Comparison of ENCODE assay signal across 13 cellular contexts in the genomic region with DNA sequence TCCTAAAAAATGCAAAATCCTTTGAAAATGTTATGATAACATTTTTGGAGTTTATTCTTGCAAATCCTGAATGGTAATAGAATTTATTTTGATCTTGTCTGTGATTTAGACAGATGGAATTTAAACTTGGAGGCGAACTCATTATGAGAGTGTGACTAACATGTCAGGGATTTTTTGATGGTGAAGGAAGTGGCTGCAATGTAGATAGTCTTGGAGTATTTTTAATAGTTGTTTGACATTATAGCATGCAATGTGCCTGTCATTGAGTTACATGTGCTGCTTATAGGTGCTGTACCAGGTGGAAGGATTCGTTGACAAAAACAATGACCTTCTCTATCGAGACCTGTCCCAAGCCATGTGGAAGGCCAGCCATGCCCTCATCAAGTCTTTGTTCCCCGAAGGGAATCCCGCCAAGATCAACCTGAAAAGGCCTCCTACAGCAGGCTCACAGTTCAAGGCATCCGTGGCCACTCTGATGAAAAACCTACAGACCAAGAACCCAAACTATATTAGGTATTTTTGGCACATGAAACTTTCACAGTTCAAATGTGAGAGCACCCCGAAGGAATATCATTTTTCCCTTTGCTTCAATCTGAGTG.
DNase-seq lines count a peak whose midpoint lies in the region; ATAC-seq and TF ChIP-seq lines count a peak whose summit lies in the region.
"Had no signal": no experiment of that assay in that cellular context is flagged by ENCODE, and none has a peak within 500 bp of the region (broad histone marks: within the 10 kb centered on the region; RNA-seq: fewer than 3 reads in every experiment).

No MANE protein-coding gene starts in this region.

- H3K27ac Mint-ChIP-seq in activated T-cell treated with anti-CD3 and anti-CD28 coated beads, Interleukin-2, amount 50 U/mL, for 72 hours: no peak overlapping the region
- H3K27ac Mint-ChIP-seq: memory B cell had no signal

- H3K4me3 ChIP-seq in adipocyte (ENCODE audit: low read length) (peak overlapping the region; percentile 30), foreskin fibroblast (ENCODE audit: low read depth in 1 of 2, low read length in 2 of 2) (no peak overlapping the region)
- H3K4me3 ChIP-seq: A549, sigmoid colon had no signal

- H3K27me3 ChIP-seq in adipocyte (replicated peaks; ENCODE audit: control insufficient read depth, insufficient read depth, low read length): no peaks in the 10 kb centered on the region
- H3K27me3 ChIP-seq: sigmoid colon had no signal

- POLR2A ChIA-PET in HEK293T (lab: Yijun Ruan, JAX): no interaction called here

- H3K4me1 ChIP-seq in adipocyte (ENCODE audit: control insufficient read depth, insufficient read depth, low read length): peaks cover 50% of the 10 kb centered on the region
- H3K4me1 ChIP-seq: sigmoid colon had no signal

- peaks cover 16% of the 10 kb centered on the region for H3K4me1 Mint-ChIP-seq in activated T-cell treated with anti-CD3 and anti-CD28 coated beads, Interleukin-2, amount 50 U/mL, for 72 hours (ENCODE audit: low read depth)
- no peaks in the 10 kb centered on the region for H3K4me1 Mint-ChIP-seq in activated T-cell treated with anti-CD3 and anti-CD28 coated beads, Interleukin-2, amount 50 U/mL, for 4 hours (ENCODE audit: low read depth)

- TF ChIP-seq CTCF in foreskin fibroblast (IDR thresholded peaks at IDR 0.05; ENCODE audit: low read depth, low read length): no peak

- no peaks in the 10 kb centered on the region for H3K27me3 Mint-ChIP-seq in activated T-cell treated with anti-CD3 and anti-CD28 coated beads, Interleukin-2, amount 50 U/mL, for 72 hours (ENCODE audit: low read depth)
- no peaks in the 10 kb centered on the region for H3K27me3 Mint-ChIP-seq in activated T-cell treated with anti-CD3 and anti-CD28 coated beads, Interleukin-2, amount 50 U/mL, for 4 hours (ENCODE audit: low read depth)
- H3K27me3 Mint-ChIP-seq: memory B cell had no signal

- no peak overlapping the region for H3K4me3 Mint-ChIP-seq in activated T-cell treated with anti-CD3 and anti-CD28 coated beads, Interleukin-2, amount 50 U/mL, for 72 hours
- no peak overlapping the region for H3K4me3 Mint-ChIP-seq in activated T-cell treated with anti-CD3 and anti-CD28 coated beads, Interleukin-2, amount 50 U/mL, for 4 hours
- H3K4me3 Mint-ChIP-seq: memory B cell had no signal

- H3K36me3 ChIP-seq in adipocyte (ENCODE audit: control insufficient read depth, insufficient read depth, low read length, severe bottlenecking): peaks cover 66% of the 10 kb centered on the region
- H3K36me3 ChIP-seq: sigmoid colon had no signal

- H3K9me3 ChIP-seq in adipocyte (ENCODE audit: control insufficient read depth, low read length): no peaks in the 10 kb centered on the region
- H3K9me3 ChIP-seq: A549, sigmoid colon had no signal

- DNase-seq in activated T-cell treated with anti-CD3 and anti-CD28 coated beads, Interleukin-2, amount 50 U/mL, for 72 hours: no peak
- no peak for DNase-seq in activated T-cell treated with anti-CD3 and anti-CD28 coated beads, Interleukin-2, amount 50 U/mL, for 4 hours
- DNase-seq in adipocyte (ENCODE audit: low read depth) (peak; percentile 81), foreskin fibroblast (peak; percentile 61 to 80), stromal cell of bone marrow (ENCODE audit: low read depth) (peak; percentile 62), NCI-H510A (lab: John Stamatoyannopoulos, UW) (no peak), COLO668 (lab: John Stamatoyannopoulos, UW; ENCODE audit: unreplicated experiment) (no peak), HEK293T (ENCODE audit: extremely low spot score) (no peak)
- DNase-seq: GDM1, NCI-H2081 treated with DMSO at 0.1 percent for 48 hours, sigmoid colon had no signal

- peak overlapping the region; percentile 38 for H3K9ac ChIP-seq in adipocyte (ENCODE audit: low read length)

- no peaks in the 10 kb centered on the region for H3K9me3 Mint-ChIP-seq in activated T-cell treated with anti-CD3 and anti-CD28 coated beads, Interleukin-2, amount 50 U/mL, for 72 hours
- no peaks in the 10 kb centered on the region for H3K9me3 Mint-ChIP-seq in activated T-cell treated with anti-CD3 and anti-CD28 coated beads, Interleukin-2, amount 50 U/mL, for 4 hours
- H3K9me3 Mint-ChIP-seq: memory B cell had no signal

- CTCF ChIA-PET in HEK293T (lab: Yijun Ruan, JAX): no interaction called here

- ATAC-seq in activated T-cell treated with anti-CD3 and anti-CD28 coated beads, Interleukin-2, amount 50 U/mL, for 72 hours (replicated peaks in 1 of 2): peak; percentile 38 to 46
- no peak for ATAC-seq in activated T-cell treated with anti-CD3 and anti-CD28 coated beads, Interleukin-2, amount 50 U/mL, for 4 hours
- ATAC-seq: A549 had no signal

- H3K36me3 Mint-ChIP-seq in activated T-cell treated with anti-CD3 and anti-CD28 coated beads, Interleukin-2, amount 50 U/mL, for 72 hours (ENCODE audit: insufficient read depth in 2 of 2): peaks cover 0 to 2% of the 10 kb centered on the region in 2 donors
- H3K36me3 Mint-ChIP-seq in activated T-cell treated with anti-CD3 and anti-CD28 coated beads, Interleukin-2, amount 50 U/mL, for 4 hours (ENCODE audit: insufficient read depth): peaks cover 3% of the 10 kb centered on the region
- H3K36me3 Mint-ChIP-seq: memory B cell had no signal

TF ChIP-seq in HEK293T, 16 proteins besides CTCF, POLR2A, EP300 and RAD21:
- TF ChIP-seq TARDBP (IDR thresholded peaks at IDR 0.05): no peak
- TF ChIP-seq ELF4 (IDR thresholded peaks at IDR 0.05): no peak
- TF ChIP-seq FOXA1 (IDR thresholded peaks at IDR 0.05): no peak
- no peak for TF ChIP-seq HDGF (IDR thresholded peaks at IDR 0.05; ENCODE audit: borderline replicate concordance)
- TF ChIP-seq PKNOX1 (IDR thresholded peaks at IDR 0.05): no peak
- no peak for TF ChIP-seq BHLHE40 (IDR thresholded peaks at IDR 0.05; ENCODE audit: borderline replicate concordance)
- no peak for TF ChIP-seq CTBP1 (IDR thresholded peaks at IDR 0.05; ENCODE audit: borderline replicate concordance)
- no peak for TF ChIP-seq LEF1 (IDR thresholded peaks at IDR 0.05; ENCODE audit: borderline replicate concordance)
- TF ChIP-seq ZNF384 (IDR thresholded peaks at IDR 0.05): no peak
- TF ChIP-seq FOXM1 (IDR thresholded peaks at IDR 0.05; ENCODE audit: borderline replicate concordance): no peak

Comparison
In these comparisons a context has a peak if more than half of its experiments do, and no peak if none do; other contexts are left out.
1. ATAC-seq: peak in activated T-cell treated with anti-CD3 and anti-CD28 coated beads, Interleukin-2, amount 50 U/mL, for 72 hours (2 of 2); none in activated T-cell treated with anti-CD3 and anti-CD28 coated beads, Interleukin-2, amount 50 U/mL, for 4 hours (0 of 2).
2. DNase-seq: peak in adipocyte (single experiment), foreskin fibroblast (2 of 2) and stromal cell of bone marrow (single experiment); none in activated T-cell treated with anti-CD3 and anti-CD28 coated beads, Interleukin-2, amount 50 U/mL, for 72 hours (0 of 2), activated T-cell treated with anti-CD3 and anti-CD28 coated beads, Interleukin-2, amount 50 U/mL, for 4 hours (single experiment), NCI-H510A (single experiment), COLO668 (single experiment) and HEK293T (single experiment).